ENCODE assay signal across 9 cellular contexts in the genomic region with DNA sequence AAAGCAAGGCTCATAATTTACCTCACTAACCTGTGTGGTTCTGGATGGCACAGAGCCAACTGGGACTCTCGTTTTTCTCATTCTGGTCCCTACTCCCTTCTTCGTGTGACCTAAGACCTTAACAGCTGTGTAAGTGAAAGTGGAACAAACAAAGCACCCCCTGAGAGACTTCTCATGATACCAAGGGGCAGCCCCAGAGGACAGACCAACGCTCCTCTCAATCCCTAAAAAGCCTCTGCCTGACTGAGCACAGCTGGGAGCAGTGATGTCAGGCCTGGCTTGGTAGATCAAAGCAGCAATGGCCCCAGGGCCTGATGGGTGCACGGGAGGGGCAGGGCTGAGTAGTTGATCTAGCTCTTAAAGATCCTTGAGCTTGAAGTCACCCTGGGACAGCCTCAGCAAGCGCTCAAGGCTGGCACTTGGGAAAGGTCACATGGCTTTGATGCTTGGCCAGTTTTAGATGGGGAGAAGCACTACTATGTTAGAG. TPM values are rescaled to one million over a fixed set of nuclear protein-coding genes. Genes with fewer than 3 reads are reported as not detected.
DNase-seq lines count a peak whose midpoint lies in the region; ATAC-seq, FAIRE-seq and TF ChIP-seq lines count a peak whose summit lies in the region.
"Had no signal": no experiment of that assay in that cellular context is flagged by ENCODE, and none has a peak within 500 bp of the region (broad histone marks: within the 10 kb centered on the region; RNA-seq: fewer than 3 reads in every experiment).

No MANE protein-coding gene starts in this region.

- H3K79me2 ChIP-seq in GM12878 (ENCODE audit: control insufficient read depth, insufficient read depth, low read length), result no peaks in the 10 kb centered on the region

- SMC1A ChIA-PET in GM12878 (lab: Charles Lee; ENCODE audit: uncharacterized antibody, unreplicated experiment), result interaction anchor here (0.7 to 1.6 kb wide), 5 partner anchors 26 to 122 kb away, joined by 3 to 6 read pairs (median 3); no protein-coding TSS in a partner anchor

- peak overlapping the region; percentile 34; the same call in 1 of the 2 replicates for H3K4me2 ChIP-seq in GM12878 (ENCODE audit: control insufficient read depth, insufficient read depth)

- H3K9me3 ChIP-seq in GM12878 (replicated peaks; ENCODE audit: control insufficient read depth, insufficient read depth, low read length), result no peaks in the 10 kb centered on the region
- H3K9me3 ChIP-seq in CD8-positive, alpha-beta T cell (ENCODE audit: low read length), result no peaks in the 10 kb centered on the region

- BruUV-seq in GM12878 (replicated peaks; lab: Mats Ljungman, UMichigan), result no TSS peak

- no peaks in the 10 kb centered on the region for H3K4me1 Mint-ChIP-seq in CD8-positive, alpha-beta T cell (ENCODE audit: low read depth)

- no peaks in the 10 kb centered on the region for H4K20me1 ChIP-seq in GM12878 (ENCODE audit: control insufficient read depth, insufficient read depth)

- TF ChIP-seq CTCF in GM12878 (IDR thresholded peaks at IDR 0.05 in 2 of 3, conservative IDR thresholded peaks at IDR 0.05 in 1 of 3; ENCODE audit: control insufficient read depth in 2 of 3, extremely low read depth in 1 of 3, insufficient read depth in 1 of 3, low read depth in 3 of 3, low read length in 3 of 3), result no peak
- TF ChIP-seq CTCF in CD8-positive, alpha-beta T cell (IDR thresholded peaks at IDR 0.05), result no peak

- H3K4me3 Mint-ChIP-seq in CD8-positive, alpha-beta T cell, result no peak overlapping the region

- H3K36me3 Mint-ChIP-seq in CD8-positive, alpha-beta T cell, result no peaks in the 10 kb centered on the region

- FAIRE-seq in GM19239 (lab: Jason Lieb, UNC), result no peak
- FAIRE-seq in GM12878 (lab: Jason Lieb, UNC), result peak; percentile 18

- RAD21 ChIA-PET in GM12878 (lab: Charles Lee; ENCODE audit: unreplicated experiment), result interaction anchor here (0.8 to 1.4 kb wide), 4 partner anchors 19 to 123 kb away, joined by 3 to 4 read pairs (median 4); no protein-coding TSS in a partner anchor

- TF ChIP-seq POLR2A in GM12878 (IDR thresholded peaks at IDR 0.05; ENCODE audit: low read depth, low read length), result no peak

- CTCF ChIA-PET in GM12878 (lab: Yijun Ruan, JAX), result interaction anchor here (1.1 to 1.9 kb wide), 3 partner anchors 14 to 108 kb away, joined by 4 to 12 read pairs (median 5); no protein-coding TSS in a partner anchor
- CTCF ChIA-PET in CD8-positive, alpha-beta T cell (lab: Charles Lee), result no interaction called here

- peak in 1 of 2 experiments; percentile 33; a peak in 1 of 4 replicates for TF ChIP-seq EP300 in GM12878 (IDR thresholded peaks at IDR 0.05; ENCODE audit: borderline replicate concordance in 1 of 2, control insufficient read depth in 1 of 2, low read depth in 2 of 2, low read length in 2 of 2)

- WGBS in GM12878 (ENCODE audit: insufficient coverage, insufficient replicate concordance, low lambda C conversion rate, missing lambda C conversion rate), result 18% methylated on average over 5 of the region's 5 CpGs

- no peak overlapping the region for H2AFZ ChIP-seq in GM12878 (ENCODE audit: control insufficient read depth, low read depth, low read length)

- no peaks in the 10 kb centered on the region for H3K9me3 Mint-ChIP-seq in CD8-positive, alpha-beta T cell

- H3K36me3 ChIP-seq in GM12878 (ENCODE audit: control insufficient read depth in 2 of 2, insufficient read depth in 2 of 2, low read length in 1 of 2), result no peaks in the 10 kb centered on the region
- no peaks in the 10 kb centered on the region for H3K36me3 ChIP-seq in CD8-positive, alpha-beta T cell (ENCODE audit: insufficient read depth, low read length)

- intact Hi-C loops in GM12878 (cut with micrococcal nuclease; ENCODE audit: unreplicated experiment), result no loop called here
- intact Hi-C loops in CD8-positive, alpha-beta T cell (cut with DNase I, micrococcal nuclease), result no loop called here

- H3K27ac ChIP-seq in GM12878 (ENCODE audit: control insufficient read depth, insufficient read depth), result no peak overlapping the region
- no peak overlapping the region for H3K27ac ChIP-seq in CD8-positive, alpha-beta T cell (ENCODE audit: low read depth, low read length)

- H3K27me3 ChIP-seq in GM12878 (replicated peaks in 1 of 2; ENCODE audit: control insufficient read depth in 2 of 2, insufficient read depth in 2 of 2, low read length in 1 of 2), result no peaks in the 10 kb centered on the region; a peak in 1 of 4 replicates
- no peaks in the 10 kb centered on the region for H3K27me3 ChIP-seq in CD8-positive, alpha-beta T cell (ENCODE audit: insufficient read depth, low read length)

- H3K4me3 ChIP-seq in GM12878, result no peak overlapping the region
- no peak overlapping the region for H3K4me3 ChIP-seq in CD8-positive, alpha-beta T cell (ENCODE audit: low read depth, low read length)
- H3K4me3 ChIP-seq: lung had no signal

- POLR2A ChIA-PET in GM12878 (lab: Charles Lee), result interaction anchor here (0.8 kb wide), 1 partner anchor 111 kb away, joined by 5 read pairs; no protein-coding TSS in a partner anchor
- POLR2A ChIA-PET in CD8-positive, alpha-beta T cell (lab: Charles Lee), result no interaction called here

- no peak for TF ChIP-seq RAD21 in GM12878 (IDR thresholded peaks at IDR 0.05; ENCODE audit: insufficient read depth, low read depth, low read length)

- no peak overlapping the region for H3K27ac Mint-ChIP-seq in CD8-positive, alpha-beta T cell

- H3K4me1 ChIP-seq in GM12878 (ENCODE audit: control insufficient read depth, insufficient read depth, low read length), result peaks cover 6% of the 10 kb centered on the region
- H3K4me1 ChIP-seq in CD8-positive, alpha-beta T cell (ENCODE audit: insufficient read depth, low read length), result no peaks in the 10 kb centered on the region

- ATAC-seq in HG03135 (IDR thresholded peaks at IDR 0.05; ENCODE audit: unreplicated experiment), result peak; percentile 55
- peak; percentile 97 for ATAC-seq in GM12878
- ATAC-seq in CD8-positive, alpha-beta T cell, result no peak
- no peak for ATAC-seq in GM18873 (IDR thresholded peaks at IDR 0.05; ENCODE audit: low FRiP score, unreplicated experiment)

- in situ Hi-C loops in Caki2 (cut with HindIII; ENCODE audit: low pct_unique_long_range_greater_than_20kb, low sequenced_read_pairs), result no loop called here
- in situ Hi-C loops in GM12878 (cut with MboI), result no loop called here

- H3K9ac ChIP-seq in GM12878 (ENCODE audit: control insufficient read depth, insufficient read depth, low read length), result no peak overlapping the region

- peaks cover 13% of the 10 kb centered on the region for H3K27me3 Mint-ChIP-seq in CD8-positive, alpha-beta T cell (ENCODE audit: low read depth)

- peak; percentile 91 for DNase-seq in Caki2 (ENCODE audit: low read depth)
- DNase-seq in GM19239 (ENCODE audit: insufficient read length, low spot score), result peak; percentile 22
- peak; percentile 62 for DNase-seq in GM12878 (ENCODE audit: low read depth, low spot score)
- no peak for DNase-seq in CD8-positive, alpha-beta T cell
- DNase-seq in cortex of kidney (lab: John Stamatoyannopoulos, UW), result no peak
- DNase-seq in NOMO-1 treated with dmso at 0.1 percent for 144 hours (lab: John Stamatoyannopoulos, UW; ENCODE audit: unreplicated experiment), result no peak

TF ChIP-seq in GM12878, 131 proteins besides CTCF, POLR2A, EP300 and RAD21 (continues in another document):
- TF ChIP-seq IRF4 (IDR thresholded peaks at IDR 0.05; ENCODE audit: low read depth, low read length) (peak; percentile 58), HDAC6 (IDR thresholded peaks at IDR 0.05; ENCODE audit: unreplicated experiment) (no peak), MTA3 (IDR thresholded peaks at IDR 0.05; ENCODE audit: borderline replicate concordance, low read length) (no peak), SIN3A (IDR thresholded peaks at IDR 0.05; ENCODE audit: low read depth, low read length) (no peak), BMI1 (IDR thresholded peaks at IDR 0.05; ENCODE audit: borderline replicate concordance) (no peak), CBFB (IDR thresholded peaks at IDR 0.05; ENCODE audit: low read depth) (no peak), ATF7 (IDR thresholded peaks at IDR 0.05; ENCODE audit: low read depth) (peak; percentile 76), SREBF2 (IDR thresholded peaks at IDR 0.05; ENCODE audit: low read length) (no peak), MYB (IDR thresholded peaks at IDR 0.05; ENCODE audit: borderline replicate concordance, low read depth, low read length) (no peak), GABPA (IDR thresholded peaks at IDR 0.05; ENCODE audit: low read depth) (no peak)
- TF ChIP-seq, protein P1, sequence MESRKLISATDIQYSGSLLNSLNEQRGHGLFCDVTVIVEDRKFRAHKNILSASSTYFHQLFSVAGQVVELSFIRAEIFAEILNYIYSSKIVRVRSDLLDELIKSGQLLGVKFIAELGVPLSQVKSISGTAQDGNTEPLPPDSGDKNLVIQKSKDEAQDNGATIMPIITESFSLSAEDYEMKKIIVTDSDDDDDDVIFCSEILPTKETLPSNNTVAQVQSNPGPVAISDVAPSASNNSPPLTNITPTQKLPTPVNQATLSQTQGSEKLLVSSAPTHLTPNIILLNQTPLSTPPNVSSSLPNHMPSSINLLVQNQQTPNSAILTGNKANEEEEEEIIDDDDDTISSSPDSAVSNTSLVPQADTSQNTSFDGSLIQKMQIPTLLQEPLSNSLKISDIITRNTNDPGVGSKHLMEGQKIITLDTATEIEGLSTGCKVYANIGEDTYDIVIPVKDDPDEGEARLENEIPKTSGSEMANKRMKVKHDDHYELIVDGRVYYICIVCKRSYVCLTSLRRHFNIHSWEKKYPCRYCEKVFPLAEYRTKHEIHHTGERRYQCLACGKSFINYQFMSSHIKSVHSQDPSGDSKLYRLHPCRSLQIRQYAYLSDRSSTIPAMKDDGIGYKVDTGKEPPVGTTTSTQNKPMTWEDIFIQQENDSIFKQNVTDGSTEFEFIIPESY (IDR thresholded peaks at IDR 0.05), result no peak

RNA-seq across cellular contexts. Expression of a gene that starts 16.2 kb away (rescaled TPM):
- 144 and 178 TPM in 2 replicates for total RNA-seq in Caki2 (2014; rRNA removed; shearing (Covaris generic); ENCODE audit: low replicate concordance)
- total RNA-seq in GM12878 (2013; cell fraction: nucleolus; rRNA removed), result 24.2 and 29.7 TPM in 2 replicates
- total RNA-seq in GM12878 (2014; rRNA removed) (0.85 and 0.87 TPM in 2 replicates), GM12878 (2014; rRNA removed; fragmentation: Illumina TruSeq; extraction: Trizol) (0.45 and 0.51 TPM in 2 replicates), GM12878 (2021) (1.2 and 1.8 TPM in 2 replicates)
- polyA plus RNA-seq in GM12878 (2011; ENCODE audit: low read depth), result 0.67 TPM
- polyA plus RNA-seq in GM12878 (2011; rRNA removed) (0.85 and 1.9 TPM in 2 replicates), GM12878 (2014; fragmentation: Illumina TruSeq; extraction: Trizol) (0.30 and 0.54 TPM in 2 replicates), GM12878 (2014; fragmentation: Nextera tagmentation; extraction: Ambion mirVana) (under 1 TPM; 0.11 to 0.16 TPM), GM12878 (2014; rRNA removed) (0.68 and 1.1 TPM in 2 replicates), GM12878 (2016; fragmentation: Nextera tagmentation; extraction: Ambion mirVana) (under 1 TPM; 0.25 to 0.47 TPM)
- polyA plus RNA-seq in GM12878 (2011; cell fraction: cytosol; rRNA removed), result 1.6 and 1.8 TPM in 2 replicates
- 2.0 and 2.1 TPM in 2 replicates for polyA plus RNA-seq in GM12878 (2011; cell fraction: nucleus; rRNA removed)
- polyA plus RNA-seq in GM12878 (2012), result 1.5 and 2.4 TPM in 2 replicates
- 1.4 and 2.0 TPM in 2 replicates for polyA minus RNA-seq in GM12878 (2011; rRNA and poly(A)+ RNA removed)
- polyA minus RNA-seq in GM12878 (2011; cell fraction: cytosol; rRNA and poly(A)+ RNA removed), result 1.2 and 1.4 TPM in 2 replicates
- 0.73 and 0.96 TPM in 2 replicates for polyA minus RNA-seq in GM12878 (2011; cell fraction: nucleus; rRNA and poly(A)+ RNA removed)
- total RNA-seq in CD8-positive, alpha-beta T cell, result not detected

Comparison
In these comparisons a context has a peak if more than half of its experiments do, and no peak if none do; other contexts are left out.
1. DNase-seq: peak in Caki2 (single experiment), GM19239 (single experiment) and GM12878 (single experiment); none in CD8-positive, alpha-beta T cell (0 of 7), cortex of kidney (single experiment) and NOMO-1 treated with dmso at 0.1 percent for 144 hours (single experiment).
2. ATAC-seq: peak in HG03135 (single experiment) and GM12878 (single experiment); none in CD8-positive, alpha-beta T cell (single experiment) and GM18873 (single experiment).